ENCODE assay signal across 8 cellular contexts in genomic region chr4:140373328-140374129, GRCh38. TPM values are rescaled to one million over a fixed set of nuclear protein-coding genes. Genes with fewer than 3 reads are reported as not detected.
DNase-seq lines count a peak whose midpoint lies in the region; TF ChIP-seq lines count a peak whose summit lies in the region.

SCOC (plus strand) TSS chr4:140373646; CDS start chr4:140379171, 5,525 bp downstream.

- peak within 1 kb of the TSS; percentile 90 for H3K4me3 ChIP-seq in MG63
- H3K4me3 ChIP-seq in foreskin fibroblast (ENCODE audit: low read depth in 1 of 2, low read length in 2 of 2): peak within 1 kb of the TSS; percentile 80 to 91
- peak within 1 kb of the TSS; percentile 79 to 99 for H3K4me3 ChIP-seq in stomach smooth muscle (ENCODE audit: low read length in 2 of 2)

- no peak within 1 kb of the TSS for H2BK20ac ChIP-seq in H9 (ENCODE audit: low read depth, low read length, poor library complexity, severe bottlenecking)

- H3K27ac Mint-ChIP-seq in H9 (peak within 1 kb of the TSS; percentile 85 to 96 (median 96); a peak in 6 of 7 replicates), neural crest cell (ENCODE audit: unreplicated experiment) (peak within 1 kb of the TSS; percentile 93)

- H4K91ac ChIP-seq in H9 (ENCODE audit: insufficient read length, low read depth, low read length): no peak within 1 kb of the TSS

- H3K4me1 ChIP-seq in H9 (ENCODE audit: insufficient read depth, low read length): no peaks in the 10 kb centered on the region
- peaks cover 9% of the 10 kb centered on the region for H3K4me1 ChIP-seq in stomach smooth muscle (ENCODE audit: control insufficient read depth, insufficient read depth, low read length)

- H3K79me2 ChIP-seq in H9 (ENCODE audit: insufficient read depth, low read length): peaks cover 17% of the 10 kb centered on the region; the same call in 1 of the 2 replicates

- H3K14ac ChIP-seq in H9 (ENCODE audit: insufficient read depth, low read length): peak within 1 kb of the TSS; percentile 85

- peak within 1 kb of the TSS; percentile 99 for H3K4me2 ChIP-seq in H9 (ENCODE audit: insufficient read depth, insufficient read length, low read length)

- H3K27me3 ChIP-seq in H9 (ENCODE audit: insufficient read depth, low read length) (no peaks in the 10 kb centered on the region), MG63 (no peaks in the 10 kb centered on the region), stomach smooth muscle (ENCODE audit: control insufficient read depth in 1 of 2, insufficient read depth in 2 of 2, low read length in 2 of 2) (no peaks in the 10 kb centered on the region)

- H4K20me1 ChIP-seq in H9 (ENCODE audit: control insufficient read depth, insufficient read depth, insufficient read length): no peaks in the 10 kb centered on the region

- H3K27ac ChIP-seq in H9 (ENCODE audit: insufficient read length, low read depth, low read length): no peak within 1 kb of the TSS
- peak within 1 kb of the TSS; percentile 70 for H3K27ac ChIP-seq in stomach smooth muscle (ENCODE audit: low read length)

- H3K56ac ChIP-seq in H9 (ENCODE audit: insufficient read length, low read depth, low read length): no peak within 1 kb of the TSS

- H3K27me3 Mint-ChIP-seq in H9 (ENCODE audit: low read depth) (peaks cover 3% of the 10 kb centered on the region; the same call in 1 of the 2 replicates), neural crest cell (ENCODE audit: low read depth) (peaks cover 2% of the 10 kb centered on the region)

- H3K18ac ChIP-seq in H9 (ENCODE audit: insufficient read length, low read depth, low read length): peak within 1 kb of the TSS; percentile 56

- no peak within 1 kb of the TSS for H4K5ac ChIP-seq in H9 (ENCODE audit: insufficient read length, low read depth, low read length)

- no peak within 1 kb of the TSS for H2AK5ac ChIP-seq in H9 (ENCODE audit: insufficient read length, low read length)

- DNase-seq in ELR (ENCODE audit: low read depth) (peak; percentile 98), H9 (peak; percentile 100), MG63 (peak; percentile 97), SIG-M5 (lab: John Stamatoyannopoulos, UW) (peak; percentile 86), foreskin fibroblast (peak; percentile 99), neural crest cell (ENCODE audit: low read depth, low spot score) (peak; percentile 94)
- DNase-seq in activated gamma-delta T cell treated with anti-CD3 and anti-CD28 coated beads, Interleukin-2, amount 50 U/mL, for 16 hours (ENCODE audit: low read depth): peak; percentile 94

- no peaks in the 10 kb centered on the region for H3K9me3 ChIP-seq in H9 (ENCODE audit: control insufficient read depth, low read depth, low read length)
- no peaks in the 10 kb centered on the region for H3K9me3 ChIP-seq in MG63
- no peaks in the 10 kb centered on the region for H3K9me3 ChIP-seq in stomach smooth muscle (ENCODE audit: control insufficient read depth in 2 of 2, low read length in 2 of 2)

- H4K8ac ChIP-seq in H9 (replicated peaks; ENCODE audit: insufficient read length, low read depth, low read length): no peak within 1 kb of the TSS

- H3K9ac ChIP-seq in H9 (ENCODE audit: extremely low read depth, insufficient read length, low read length): peak within 1 kb of the TSS; percentile 92
- peak within 1 kb of the TSS; percentile 81 to 92 for H3K9ac ChIP-seq in stomach smooth muscle (ENCODE audit: low read length in 2 of 2)

- no peak within 1 kb of the TSS for H2BK5ac ChIP-seq in H9 (ENCODE audit: insufficient read length, low read length)

- no peak within 1 kb of the TSS for H3T11ph ChIP-seq in H9 (ENCODE audit: low read length)

- H3K4me3 Mint-ChIP-seq in H9: no peak within 1 kb of the TSS; a peak in 1 of 5 replicates
- peak within 1 kb of the TSS; percentile 91 for H3K4me3 Mint-ChIP-seq in neural crest cell

- H2BK15ac ChIP-seq in H9 (ENCODE audit: low read depth, low read length): no peak within 1 kb of the TSS

- peaks cover 5% of the 10 kb centered on the region for H3K23me2 ChIP-seq in H9 (ENCODE audit: insufficient read length, low read depth, low read length, poor library complexity, severe bottlenecking)

- no CpG with 5 or more reads among the region's 63 CpGs for WGBS in H9 (ENCODE audit: extremely low coverage, insufficient read length, low lambda C conversion rate)

- H3K36me3 ChIP-seq in MG63 (no peaks in the 10 kb centered on the region; the same call in 1 of the 2 replicates), stomach smooth muscle (ENCODE audit: control insufficient read depth in 2 of 2, insufficient read depth in 2 of 2, low read length in 2 of 2) (no peaks in the 10 kb centered on the region)

- no peaks in the 10 kb centered on the region for H3K79me1 ChIP-seq in H9 (ENCODE audit: insufficient read depth, low read depth, low read length, poor library complexity, severe bottlenecking)

- H3K4me1 Mint-ChIP-seq in H9 (peaks cover 14 to 20% of the 10 kb centered on the region in 2 experiments), neural crest cell (peaks cover 27% of the 10 kb centered on the region)

- H2AFZ ChIP-seq in H9 (ENCODE audit: low read length): no peak within 1 kb of the TSS

- no peaks in the 10 kb centered on the region for H3K36me3 Mint-ChIP-seq in H9 (ENCODE audit: insufficient read depth in 1 of 3, low read depth in 3 of 3)
- no peaks in the 10 kb centered on the region for H3K36me3 Mint-ChIP-seq in neural crest cell (ENCODE audit: low read depth)

- H2BK12ac ChIP-seq in H9 (ENCODE audit: insufficient read length, low read depth, low read length): no peak within 1 kb of the TSS

- TF ChIP-seq CTCF in H9 (conservative IDR thresholded peaks at IDR 0.05) (no peak), foreskin fibroblast (IDR thresholded peaks at IDR 0.05; ENCODE audit: low read depth, low read length) (no peak), neural crest cell (conservative IDR thresholded peaks at IDR 0.05) (no peak)

- H3K4ac ChIP-seq in H9 (ENCODE audit: low read depth, low read length): no peak within 1 kb of the TSS

- no peaks in the 10 kb centered on the region for H3K9me3 Mint-ChIP-seq in H9
- H3K9me3 Mint-ChIP-seq in neural crest cell: no peaks in the 10 kb centered on the region

- no peak within 1 kb of the TSS for H3K23ac ChIP-seq in H9 (ENCODE audit: insufficient read length, low read depth, low read length)

- H2BK120ac ChIP-seq in H9 (ENCODE audit: low read depth, low read length, poor library complexity, severe bottlenecking): no peak within 1 kb of the TSS

RNA-seq across cellular contexts. Expression of gene SCOC, which starts in this region (rescaled TPM):
- 29.4 and 30.4 TPM in 2 replicates for total RNA-seq in H9 (2021)
- total RNA-seq in MG63 (2014; rRNA removed; shearing (Covaris generic); ENCODE audit: low replicate concordance): 46.4 and 87.3 TPM in 2 replicates
- total RNA-seq in neural crest cell: 36.9 and 40.7 TPM in 2 replicates
